Comparison of ENCODE assay signal across 8 cellular contexts in the genomic region with DNA sequence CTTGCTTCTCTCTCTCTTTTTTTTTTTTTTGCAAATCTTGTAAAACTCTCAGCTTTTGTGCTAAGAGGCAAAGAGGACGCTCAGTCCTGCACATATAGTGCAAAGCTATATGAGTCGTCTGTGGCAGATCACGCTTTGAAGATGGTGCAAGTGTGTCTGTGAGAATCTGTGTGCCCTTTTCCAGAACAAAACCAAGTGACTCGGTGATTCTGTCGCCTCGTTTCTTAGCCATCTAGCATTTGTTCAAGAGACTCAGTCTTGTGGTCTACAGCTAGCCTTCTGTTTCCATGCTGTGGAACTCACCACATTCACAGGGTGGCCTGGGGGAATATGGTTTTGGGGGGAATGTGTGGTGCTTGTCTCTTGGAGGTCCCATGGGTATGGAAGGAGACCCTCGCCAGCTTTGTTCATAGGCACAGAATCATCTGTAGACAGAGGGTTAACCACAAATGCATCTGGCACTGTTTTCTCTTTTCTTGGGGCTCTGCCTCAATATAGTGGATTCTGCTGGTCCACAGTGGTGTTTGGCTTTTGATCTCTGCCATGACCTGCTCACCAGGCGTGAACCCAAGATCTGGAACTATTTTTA.
DNase-seq lines count a peak whose midpoint lies in the region; ATAC-seq, FAIRE-seq and TF ChIP-seq lines count a peak whose summit lies in the region.

No MANE protein-coding gene starts in this region.

- H3K4me3 ChIP-seq in fibroblast of the aortic adventitia (ENCODE audit: low read depth, low read length) (peak overlapping the region; percentile 68), skeletal muscle cell (ENCODE audit: low read depth, low read length) (peak overlapping the region; percentile 23)

- H3K9me3 Mint-ChIP-seq in WTC11 = no peaks in the 10 kb centered on the region

- FAIRE-seq in GM19239 (lab: Jason Lieb, UNC) = peak; percentile 8

- ATAC-seq in WTC11 = no peak

- H3K27me3 Mint-ChIP-seq in WTC11 (ENCODE audit: low read depth) = peaks cover 3% of the 10 kb centered on the region

- POLR2A ChIA-PET in WTC11 (lab: Charles Lee) = interaction anchor here (1.7 kb wide), 1 partner anchor 218 kb away, joined by 6 read pairs; no protein-coding TSS in a partner anchor

- H3K4me3 Mint-ChIP-seq in WTC11 = peak overlapping the region; percentile 17

- H3K4me1 Mint-ChIP-seq in WTC11 = peaks cover 99% of the 10 kb centered on the region

- no peaks in the 10 kb centered on the region for H3K36me3 Mint-ChIP-seq in WTC11

- peak overlapping the region; percentile 73 for H3K27ac Mint-ChIP-seq in WTC11

- DNase-seq in GM19239 (ENCODE audit: insufficient read length, low spot score) = no peak
- no peak for DNase-seq in WTC11 (ENCODE audit: low spot score)
- no peak for DNase-seq in fibroblast of the aortic adventitia (ENCODE audit: low read depth)
- no peak for DNase-seq in skeletal muscle cell (ENCODE audit: low read depth)
- no peak for DNase-seq in Ammon's horn (ENCODE audit: low spot score)
- no peak for DNase-seq in C1 segment of cervical spinal cord (lab: John Stamatoyannopoulos, UW)
- no peak for DNase-seq in EL
- no peak for DNase-seq in posterior cingulate gyrus

- TF ChIP-seq CTCF in WTC11 (IDR thresholded peaks at IDR 0.05) (no peak), fibroblast of the aortic adventitia (IDR thresholded peaks at IDR 0.05; ENCODE audit: insufficient read depth, low read length) (no peak)

- CTCF ChIA-PET in WTC11 (lab: Charles Lee) = interaction anchor here (0.5 to 1.6 kb wide), 6 partner anchors 10 to 686 kb away, joined by 3 to 7 read pairs (median 4); no protein-coding TSS in a partner anchor

- intact Hi-C loops in posterior cingulate gyrus (cut with DNase I) = no loop called here

TF ChIP-seq in WTC11, 78 proteins besides CTCF, POLR2A, EP300 and RAD21 (continues in another document):
- TF ChIP-seq, protein P1, sequence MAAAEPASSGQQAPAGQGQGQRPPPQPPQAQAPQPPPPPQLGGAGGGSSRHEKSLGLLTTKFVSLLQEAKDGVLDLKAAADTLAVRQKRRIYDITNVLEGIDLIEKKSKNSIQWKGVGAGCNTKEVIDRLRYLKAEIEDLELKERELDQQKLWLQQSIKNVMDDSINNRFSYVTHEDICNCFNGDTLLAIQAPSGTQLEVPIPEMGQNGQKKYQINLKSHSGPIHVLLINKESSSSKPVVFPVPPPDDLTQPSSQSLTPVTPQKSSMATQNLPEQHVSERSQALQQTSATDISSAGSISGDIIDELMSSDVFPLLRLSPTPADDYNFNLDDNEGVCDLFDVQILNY (CRISPR knock-in tag; IDR thresholded peaks at IDR 0.05) = no peak
- TF ChIP-seq ETV6 (CRISPR knock-in tag; IDR thresholded peaks at IDR 0.05) (no peak), ELF4 (CRISPR knock-in tag; IDR thresholded peaks at IDR 0.05; ENCODE audit: low read depth) (no peak), TEAD1 (CRISPR knock-in tag; IDR thresholded peaks at IDR 0.05) (no peak), ATF1 (CRISPR knock-in tag; IDR thresholded peaks at IDR 0.05) (no peak), MYBL2 (CRISPR knock-in tag; IDR thresholded peaks at IDR 0.05) (no peak), ZNF121 (CRISPR knock-in tag; IDR thresholded peaks at IDR 0.05) (no peak), ESRRA (CRISPR knock-in tag; IDR thresholded peaks at IDR 0.05; ENCODE audit: borderline replicate concordance) (no peak), IRF2 (CRISPR knock-in tag; IDR thresholded peaks at IDR 0.05; ENCODE audit: borderline replicate concordance, low read depth) (no peak), ZNF423 (CRISPR knock-in tag; IDR thresholded peaks at IDR 0.05) (no peak), ZNF416 (CRISPR knock-in tag; IDR thresholded peaks at IDR 0.05) (no peak), GRHL2 (CRISPR knock-in tag; IDR thresholded peaks at IDR 0.05; ENCODE audit: insufficient replicate concordance, severe bottlenecking) (no peak)
- TF ChIP-seq, protein P2, sequence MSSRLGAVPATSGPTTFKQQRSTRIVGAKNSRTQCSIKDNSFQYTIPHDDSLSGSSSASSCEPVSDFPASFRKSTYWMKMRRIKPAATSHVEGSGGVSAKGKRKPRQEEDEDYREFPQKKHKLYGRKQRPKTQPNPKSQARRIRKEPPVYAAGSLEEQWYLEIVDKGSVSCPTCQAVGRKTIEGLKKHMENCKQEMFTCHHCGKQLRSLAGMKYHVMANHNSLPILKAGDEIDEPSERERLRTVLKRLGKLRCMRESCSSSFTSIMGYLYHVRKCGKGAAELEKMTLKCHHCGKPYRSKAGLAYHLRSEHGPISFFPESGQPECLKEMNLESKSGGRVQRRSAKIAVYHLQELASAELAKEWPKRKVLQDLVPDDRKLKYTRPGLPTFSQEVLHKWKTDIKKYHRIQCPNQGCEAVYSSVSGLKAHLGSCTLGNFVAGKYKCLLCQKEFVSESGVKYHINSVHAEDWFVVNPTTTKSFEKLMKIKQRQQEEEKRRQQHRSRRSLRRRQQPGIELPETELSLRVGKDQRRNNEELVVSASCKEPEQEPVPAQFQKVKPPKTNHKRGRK (CRISPR knock-in tag; IDR thresholded peaks at IDR 0.05; ENCODE audit: borderline replicate concordance) = no peak
- TF ChIP-seq, protein P3, sequence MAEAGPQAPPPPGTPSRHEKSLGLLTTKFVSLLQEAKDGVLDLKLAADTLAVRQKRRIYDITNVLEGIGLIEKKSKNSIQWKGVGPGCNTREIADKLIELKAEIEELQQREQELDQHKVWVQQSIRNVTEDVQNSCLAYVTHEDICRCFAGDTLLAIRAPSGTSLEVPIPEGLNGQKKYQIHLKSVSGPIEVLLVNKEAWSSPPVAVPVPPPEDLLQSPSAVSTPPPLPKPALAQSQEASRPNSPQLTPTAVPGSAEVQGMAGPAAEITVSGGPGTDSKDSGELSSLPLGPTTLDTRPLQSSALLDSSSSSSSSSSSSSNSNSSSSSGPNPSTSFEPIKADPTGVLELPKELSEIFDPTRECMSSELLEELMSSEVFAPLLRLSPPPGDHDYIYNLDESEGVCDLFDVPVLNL (CRISPR knock-in tag; IDR thresholded peaks at IDR 0.05; ENCODE audit: borderline replicate concordance, low read depth) = no peak
- TF ChIP-seq, protein P4, sequence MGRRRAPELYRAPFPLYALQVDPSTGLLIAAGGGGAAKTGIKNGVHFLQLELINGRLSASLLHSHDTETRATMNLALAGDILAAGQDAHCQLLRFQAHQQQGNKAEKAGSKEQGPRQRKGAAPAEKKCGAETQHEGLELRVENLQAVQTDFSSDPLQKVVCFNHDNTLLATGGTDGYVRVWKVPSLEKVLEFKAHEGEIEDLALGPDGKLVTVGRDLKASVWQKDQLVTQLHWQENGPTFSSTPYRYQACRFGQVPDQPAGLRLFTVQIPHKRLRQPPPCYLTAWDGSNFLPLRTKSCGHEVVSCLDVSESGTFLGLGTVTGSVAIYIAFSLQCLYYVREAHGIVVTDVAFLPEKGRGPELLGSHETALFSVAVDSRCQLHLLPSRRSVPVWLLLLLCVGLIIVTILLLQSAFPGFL (CRISPR knock-in tag; IDR thresholded peaks at IDR 0.05; ENCODE audit: borderline replicate concordance) = no peak
- TF ChIP-seq, protein P5, sequence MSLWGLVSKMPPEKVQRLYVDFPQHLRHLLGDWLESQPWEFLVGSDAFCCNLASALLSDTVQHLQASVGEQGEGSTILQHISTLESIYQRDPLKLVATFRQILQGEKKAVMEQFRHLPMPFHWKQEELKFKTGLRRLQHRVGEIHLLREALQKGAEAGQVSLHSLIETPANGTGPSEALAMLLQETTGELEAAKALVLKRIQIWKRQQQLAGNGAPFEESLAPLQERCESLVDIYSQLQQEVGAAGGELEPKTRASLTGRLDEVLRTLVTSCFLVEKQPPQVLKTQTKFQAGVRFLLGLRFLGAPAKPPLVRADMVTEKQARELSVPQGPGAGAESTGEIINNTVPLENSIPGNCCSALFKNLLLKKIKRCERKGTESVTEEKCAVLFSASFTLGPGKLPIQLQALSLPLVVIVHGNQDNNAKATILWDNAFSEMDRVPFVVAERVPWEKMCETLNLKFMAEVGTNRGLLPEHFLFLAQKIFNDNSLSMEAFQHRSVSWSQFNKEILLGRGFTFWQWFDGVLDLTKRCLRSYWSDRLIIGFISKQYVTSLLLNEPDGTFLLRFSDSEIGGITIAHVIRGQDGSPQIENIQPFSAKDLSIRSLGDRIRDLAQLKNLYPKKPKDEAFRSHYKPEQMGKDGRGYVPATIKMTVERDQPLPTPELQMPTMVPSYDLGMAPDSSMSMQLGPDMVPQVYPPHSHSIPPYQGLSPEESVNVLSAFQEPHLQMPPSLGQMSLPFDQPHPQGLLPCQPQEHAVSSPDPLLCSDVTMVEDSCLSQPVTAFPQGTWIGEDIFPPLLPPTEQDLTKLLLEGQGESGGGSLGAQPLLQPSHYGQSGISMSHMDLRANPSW (CRISPR knock-in tag; conservative IDR thresholded peaks at IDR 0.05; ENCODE audit: low read depth) = no peak
- TF ChIP-seq, protein P6, sequence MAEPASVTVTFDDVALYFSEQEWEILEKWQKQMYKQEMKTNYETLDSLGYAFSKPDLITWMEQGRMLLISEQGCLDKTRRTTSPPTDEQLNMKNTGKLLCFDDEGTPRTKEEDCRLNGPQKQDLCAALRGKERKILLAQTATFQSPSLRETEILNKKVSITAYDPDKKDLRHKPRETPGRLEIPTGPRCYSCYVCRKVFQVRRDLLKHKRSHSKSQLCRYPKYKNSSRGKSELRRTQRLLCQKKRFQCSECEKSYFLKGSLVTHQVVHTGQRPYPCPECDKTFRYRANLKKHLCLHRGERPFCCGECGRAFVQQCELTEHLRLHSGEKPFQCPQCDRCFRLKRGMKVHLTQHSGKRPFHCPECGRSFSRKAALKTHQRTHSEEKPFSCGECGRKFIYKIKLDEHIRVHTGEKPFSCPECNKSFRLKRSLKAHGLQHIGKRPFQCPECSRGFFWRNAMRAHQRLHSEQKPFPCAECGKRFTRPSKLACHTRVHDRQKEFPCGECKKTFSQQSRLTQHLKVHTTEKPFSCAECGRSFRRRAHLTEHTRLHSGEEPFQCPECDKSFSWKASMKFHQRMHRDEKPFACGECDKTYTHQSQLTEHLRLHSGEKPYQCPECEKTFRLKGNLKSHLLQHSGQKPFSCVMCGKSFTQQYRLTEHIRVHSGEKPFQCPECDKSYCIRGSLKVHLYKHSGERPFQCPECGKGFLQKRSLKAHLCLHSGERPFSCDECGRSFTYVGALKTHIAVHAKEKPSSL (CRISPR knock-in tag; conservative IDR thresholded peaks at IDR 0.05) = no peak
